ENCODE assay signal across 21 cellular contexts in genomic region chr20:31863296-31864085, GRCh38. TPM values are rescaled to one million over a fixed set of nuclear protein-coding genes. Genes with fewer than 3 reads are reported as not detected.
"Had no signal": no experiment of that assay in that cellular context is flagged by ENCODE, and none has a peak within 500 bp of the region (broad histone marks: within the 10 kb centered on the region; RNA-seq: fewer than 3 reads in every experiment).

No MANE protein-coding gene starts in this region.

- DNase-seq: activated B cell treated with CpG ODN at 0.5 μM for 24 hours; activated CD4-positive, alpha-beta T cell treated with anti-CD3 and anti-CD28 coated beads for 48 hours; activated CD8-positive, alpha-beta T cell treated with anti-CD3 and anti-CD28 coated beads, Interleukin-2, amount 10 ng/mL, durations not matched to agents 7 days and 5 days; amniotic stem cell; dorsolateral prefrontal cortex; foreskin melanocyte; hypothalamus; islet precursor cell; left colon; midbrain; pancreas; right lobe of liver; stimulated activated CD4-positive, alpha-beta T cell treated with anti-CD3 and anti-CD28 coated beads, Interleukin-4, amount 100 ng/mL, for 1 hour had no signal

- FAIRE-seq: pancreas had no signal

- H3K4me2 ChIP-seq: smooth muscle cell had no signal

- H3K4me3 Mint-ChIP-seq: activated B cell treated with CpG ODN at 0.5 μM for 24 hours; activated CD8-positive, alpha-beta T cell treated with anti-CD3 and anti-CD28 coated beads, Interleukin-2, amount 10 ng/mL, durations not matched to agents 7 days and 5 days had no signal

- H3K9me3 ChIP-seq: pancreas, right lobe of liver, thoracic aorta had no signal

- H3K36me3 ChIP-seq: cardiac muscle cell, pancreas, right lobe of liver, thoracic aorta had no signal

- ATAC-seq: activated CD8-positive, alpha-beta T cell treated with anti-CD3 and anti-CD28 coated beads, Interleukin-2, amount 10 ng/mL, durations not matched to agents 7 days and 5 days; left colon; pancreas; right lobe of liver; T-cell had no signal

- H3K27ac Mint-ChIP-seq: activated B cell treated with CpG ODN at 0.5 μM for 24 hours; activated CD8-positive, alpha-beta T cell treated with anti-CD3 and anti-CD28 coated beads, Interleukin-2, amount 10 ng/mL, durations not matched to agents 7 days and 5 days; activated naive CD8-positive, alpha-beta T cell; T-cell had no signal

- H3K36me3 Mint-ChIP-seq: activated naive CD8-positive, alpha-beta T cell; T-cell had no signal

- H3K27ac ChIP-seq: cardiac muscle cell, dorsolateral prefrontal cortex, epithelial cell of prostate, pancreas, right lobe of liver, thoracic aorta had no signal

- H3K9me3 Mint-ChIP-seq: activated B cell treated with CpG ODN at 0.5 μM for 24 hours, T-cell had no signal

- H3K27me3 ChIP-seq: cardiac muscle cell, pancreas had no signal

- H3K4me3 ChIP-seq: cardiac muscle cell, dorsolateral prefrontal cortex, pancreas, right lobe of liver, smooth muscle cell, thoracic aorta had no signal

RNA-seq across cellular contexts. Expression of gene DUSP15, which starts 6.8 kb away (rescaled TPM):
- total RNA-seq: activated CD8-positive, alpha-beta T cell treated with anti-CD3 and anti-CD28 coated beads, Interleukin-2, amount 10 ng/mL, durations not matched to agents 7 days and 5 days; T-cell had no signal

RNA-seq across cellular contexts. Expression of gene TTLL9, which starts 6.9 kb away (rescaled TPM):
- total RNA-seq: activated CD8-positive, alpha-beta T cell treated with anti-CD3 and anti-CD28 coated beads, Interleukin-2, amount 10 ng/mL, durations not matched to agents 7 days and 5 days; myocyte; right lobe of liver; smooth muscle cell; thoracic aorta had no signal

RNA-seq across cellular contexts. Expression of gene FOXS1, which starts 18.1 kb away (rescaled TPM):
- total RNA-seq: activated B cell treated with CpG ODN at 0.5 μM for 24 hours; activated CD8-positive, alpha-beta T cell treated with anti-CD3 and anti-CD28 coated beads, Interleukin-2, amount 10 ng/mL, durations not matched to agents 7 days and 5 days; T-cell; ureter had no signal

RNA-seq across cellular contexts. Expression of gene MYLK2, which starts 44.3 kb away (rescaled TPM):
- total RNA-seq: activated B cell treated with CpG ODN at 0.5 μM for 24 hours, right lobe of liver, T-cell, thoracic aorta, ureter had no signal
- polyA plus RNA-seq: cardiac muscle cell had no signal
